9 cellular contexts compared by ENCODE assay signal in genomic region chr1:228471762-228472398, GRCh38. TPM values are rescaled to one million over a fixed set of nuclear protein-coding genes. Genes with fewer than 3 reads are reported as not detected.
A peak's percentile ranks its signal among the peaks of the same experiment; 100 is the strongest.
DNase-seq lines count a peak whose midpoint lies in the region; ATAC-seq and TF ChIP-seq lines count a peak whose summit lies in the region.
"Had no signal": no experiment of that assay in that cellular context is flagged by ENCODE, and none has a peak within 500 bp of the region (broad histone marks: within the 10 kb centered on the region; RNA-seq: fewer than 3 reads in every experiment).

No MANE protein-coding gene starts in this region.

- H3K36me3 ChIP-seq in CD4-positive, alpha-beta memory T cell (ENCODE audit: insufficient read depth, low read length), result no peaks in the 10 kb centered on the region
- no peaks in the 10 kb centered on the region for H3K36me3 ChIP-seq in adipocyte (ENCODE audit: control insufficient read depth, insufficient read depth, low read length, severe bottlenecking)
- H3K36me3 ChIP-seq in ascending aorta, result no peaks in the 10 kb centered on the region

- CTCF ChIA-PET in CD4-positive, alpha-beta memory T cell (lab: Charles Lee; ENCODE audit: partially characterized antibody), result interaction anchor here (0.7 to 3.0 kb wide), 8 partner anchors 9 to 386 kb away, joined by 3 to 14 read pairs (median 3); partner anchors contain the start of gene RNF187

- H3K9me3 Mint-ChIP-seq in CD4-positive, alpha-beta memory T cell, result no peaks in the 10 kb centered on the region

- peak in 4 of 5 donors; percentile 41 to 43 (median 42) for DNase-seq in CD4-positive, alpha-beta memory T cell
- DNase-seq in NCI-H2107 (lab: John Stamatoyannopoulos, UW), result peak; percentile 26
- peak; percentile 20 for DNase-seq in adipocyte (ENCODE audit: low read depth)
- DNase-seq in left lobe of liver (ENCODE audit: low spot score), result no peak
- DNase-seq in ascending aorta (ENCODE audit: low spot score in 2 of 2), result no peak
- DNase-seq in substantia nigra (lab: John Stamatoyannopoulos, UW), result no peak
- no peak for DNase-seq in stimulated activated CD8-positive, alpha-beta memory T cell treated with anti-CD3 and anti-CD28 coated beads, Interleukin-4, amount 100 ng/mL, for 48 hours

- ATAC-seq in GM18868 (IDR thresholded peaks at IDR 0.05; ENCODE audit: unreplicated experiment) (peak; percentile 59), left lobe of liver (peak; percentile 64)

- H3K27ac Mint-ChIP-seq in CD4-positive, alpha-beta memory T cell, result peak overlapping the region in 1 of 7 donors; percentile 36
- H3K27ac Mint-ChIP-seq: IgD-negative memory B cell had no signal

- no peak overlapping the region for H3K4me3 Mint-ChIP-seq in CD4-positive, alpha-beta memory T cell

- H3K27ac ChIP-seq in CD4-positive, alpha-beta memory T cell (ENCODE audit: low read depth, low read length), result no peak overlapping the region
- no peak overlapping the region for H3K27ac ChIP-seq in ascending aorta
- no peak overlapping the region for H3K27ac ChIP-seq in substantia nigra (ENCODE audit: low read depth, low read length, poor library complexity, severe bottlenecking)

- intact Hi-C loops in CD4-positive, alpha-beta memory T cell (cut with micrococcal nuclease), result no loop called here
- intact Hi-C loops in ascending aorta (cut with DNase I), result no loop called here

- H3K36me3 Mint-ChIP-seq in CD4-positive, alpha-beta memory T cell, result no peaks in the 10 kb centered on the region
- H3K36me3 Mint-ChIP-seq: IgD-negative memory B cell had no signal

- peaks cover 4% of the 10 kb centered on the region for H3K4me1 ChIP-seq in CD4-positive, alpha-beta memory T cell (ENCODE audit: insufficient read depth, low read length)
- H3K4me1 ChIP-seq in adipocyte (ENCODE audit: control insufficient read depth, insufficient read depth, low read length) (no peaks in the 10 kb centered on the region), ascending aorta (no peaks in the 10 kb centered on the region)

- TF ChIP-seq CTCF in ascending aorta (IDR thresholded peaks at IDR 0.05), result peak in 1 of 3 experiments; percentile 27

- no peaks in the 10 kb centered on the region for H3K27me3 ChIP-seq in CD4-positive, alpha-beta memory T cell (ENCODE audit: insufficient read depth, low read length)
- peaks cover 41% of the 10 kb centered on the region for H3K27me3 ChIP-seq in adipocyte (replicated peaks; ENCODE audit: control insufficient read depth, insufficient read depth, low read length)
- no peaks in the 10 kb centered on the region for H3K27me3 ChIP-seq in ascending aorta

- H3K4me1 Mint-ChIP-seq in CD4-positive, alpha-beta memory T cell, result peaks cover 1 to 9% (median 3%) of the 10 kb centered on the region in 4 donors

- POLR2A ChIA-PET in CD4-positive, alpha-beta memory T cell (lab: Charles Lee; ENCODE audit: partially characterized antibody), result interaction anchor here (1.6 kb wide), 1 partner anchor 15 kb away, joined by 5 read pairs; the partner anchor contains the start of gene RNF187

- no peak overlapping the region for H3K4me3 ChIP-seq in CD4-positive, alpha-beta memory T cell (ENCODE audit: low read length in 2 of 2)
- H3K4me3 ChIP-seq in adipocyte (ENCODE audit: low read length) (no peak overlapping the region), ascending aorta (no peak overlapping the region)

- no peaks in the 10 kb centered on the region for H3K9me3 ChIP-seq in CD4-positive, alpha-beta memory T cell (ENCODE audit: control insufficient read depth in 1 of 2, low read length in 2 of 2)
- H3K9me3 ChIP-seq in adipocyte (ENCODE audit: control insufficient read depth, low read length) (no peaks in the 10 kb centered on the region), ascending aorta (no peaks in the 10 kb centered on the region)

- H3K9ac ChIP-seq in adipocyte (ENCODE audit: low read length), result no peak overlapping the region

- H3K27me3 Mint-ChIP-seq in CD4-positive, alpha-beta memory T cell, result peaks cover 2 to 16% of the 10 kb centered on the region in 2 donors

RNA-seq across cellular contexts. Expression of gene RNF187, which starts 15.3 kb away (rescaled TPM):
- 10 to 100 TPM; 67.4 to 73.4 TPM for total RNA-seq in CD4-positive, alpha-beta memory T cell
- polyA plus RNA-seq in CD4-positive, alpha-beta memory T cell, result 10 to 100 TPM; 15.3 to 46.4 TPM
- total RNA-seq in left lobe of liver, result 60.3 TPM
- total RNA-seq in ascending aorta, result 24.3 TPM

RNA-seq across cellular contexts. Expression of gene TRIM17, which starts 55.2 kb away (rescaled TPM):
- total RNA-seq in CD4-positive, alpha-beta memory T cell, result under 1 TPM; 0.69 to 0.76 TPM
- polyA plus RNA-seq in CD4-positive, alpha-beta memory T cell, result under 1 TPM in 1 of 2 donors, not detected in 1; 0.25 TPM
- total RNA-seq in left lobe of liver (not detected), ascending aorta (not detected)
- polyA plus RNA-seq: IgD-negative memory B cell had no signal

Comparison
In these comparisons a context has a peak if more than half of its experiments do, and no peak if none do; other contexts are left out.
1. DNase-seq: peak in CD4-positive, alpha-beta memory T cell (4 of 5), NCI-H2107 (single experiment) and adipocyte (single experiment); none in left lobe of liver (single experiment), ascending aorta (0 of 2), substantia nigra (0 of 49) and stimulated activated CD8-positive, alpha-beta memory T cell treated with anti-CD3 and anti-CD28 coated beads, Interleukin-4, amount 100 ng/mL, for 48 hours (single experiment).